ENCODE assay signal across 8 cellular contexts in genomic region chr2:176270100-176270750, GRCh38. TPM values are rescaled to one million over a fixed set of nuclear protein-coding genes. Genes with fewer than 3 reads are reported as not detected.
A peak's percentile ranks its signal among the peaks of the same experiment; 100 is the strongest.
DNase-seq lines count a peak whose midpoint lies in the region; ATAC-seq and TF ChIP-seq lines count a peak whose summit lies in the region.

No MANE protein-coding gene starts in this region.

- no peak for TF ChIP-seq CTCF in adrenal gland (IDR thresholded peaks at IDR 0.05)
- TF ChIP-seq CTCF in liver (IDR thresholded peaks at IDR 0.05; ENCODE audit: low read depth, low read length, missing input control) = no peak
- no peak for TF ChIP-seq CTCF in upper lobe of left lung (IDR thresholded peaks at IDR 0.05)

- H3K27ac ChIP-seq in adrenal gland = peak overlapping the region in 1 of 5 donors; percentile 90
- H3K27ac ChIP-seq in liver (ENCODE audit: low read depth in 1 of 2, low read length in 2 of 2) = no peak overlapping the region
- peak overlapping the region in 2 of 4 donors; percentile 88 to 89 for H3K27ac ChIP-seq in upper lobe of left lung

- H3K4me1 ChIP-seq in adrenal gland (replicated peaks in 1 of 2) = peaks cover 4 to 28% of the 10 kb centered on the region in 2 donors
- H3K4me1 ChIP-seq in liver (ENCODE audit: control insufficient read depth in 4 of 4, insufficient read depth in 4 of 4, low read length in 3 of 4) = peaks cover 0 to 9% (median 3%) of the 10 kb centered on the region in 4 donors
- peaks cover 6 to 11% (median 8%) of the 10 kb centered on the region in 4 donors for H3K4me1 ChIP-seq in upper lobe of left lung

- peaks cover 48% of the 10 kb centered on the region for H3K4me1 Mint-ChIP-seq in activated naive CD4-positive, alpha-beta T cell treated with anti-CD3 and anti-CD28 coated beads, Interleukin-2, amount 50 U/mL, for 24 hours

- peaks cover 4% of the 10 kb centered on the region for H3K36me3 Mint-ChIP-seq in activated naive CD4-positive, alpha-beta T cell treated with anti-CD3 and anti-CD28 coated beads, Interleukin-2, amount 50 U/mL, for 24 hours

- H3K27me3 Mint-ChIP-seq in activated naive CD4-positive, alpha-beta T cell treated with anti-CD3 and anti-CD28 coated beads, Interleukin-2, amount 50 U/mL, for 24 hours = no peaks in the 10 kb centered on the region

- H3K36me3 ChIP-seq in adrenal gland (replicated peaks in 1 of 2) (no peaks in the 10 kb centered on the region), liver (ENCODE audit: control insufficient read depth in 4 of 4, insufficient read depth in 3 of 4, low read depth in 1 of 4, low read length in 3 of 4) (peaks cover 0 to 2% (median 0%) of the 10 kb centered on the region in 4 donors), upper lobe of left lung (no peaks in the 10 kb centered on the region)

- H3K9me3 ChIP-seq in adrenal gland (replicated peaks in 1 of 3) (no peaks in the 10 kb centered on the region), liver (ENCODE audit: control insufficient read depth in 4 of 4, low read length in 3 of 4) (no peaks in the 10 kb centered on the region), upper lobe of left lung (no peaks in the 10 kb centered on the region)

- intact Hi-C loops in adrenal gland (cut with DNase I) = no loop called here

- DNase-seq in activated naive CD4-positive, alpha-beta T cell (lab: John Stamatoyannopoulos, UW) = no peak
- DNase-seq in adrenal gland (no peak), upper lobe of left lung (peak in 1 of 2 donors; percentile 54), NCI-H82 (lab: John Stamatoyannopoulos, UW) (no peak), iPS-NIHi7 (ENCODE audit: extremely low spot score) (no peak), GM19240 (ENCODE audit: insufficient read length, low spot score) (no peak)

- H3K9me3 Mint-ChIP-seq in activated naive CD4-positive, alpha-beta T cell treated with anti-CD3 and anti-CD28 coated beads, Interleukin-2, amount 50 U/mL, for 24 hours = no peaks in the 10 kb centered on the region

- H3K9ac ChIP-seq in liver (ENCODE audit: low read depth in 1 of 2, low read length in 2 of 2) = peak overlapping the region; percentile 34 to 77

- peak overlapping the region; percentile 97 for H3K4me3 Mint-ChIP-seq in activated naive CD4-positive, alpha-beta T cell treated with anti-CD3 and anti-CD28 coated beads, Interleukin-2, amount 50 U/mL, for 24 hours

- no peak for ATAC-seq in upper lobe of left lung (ENCODE audit: low FRiP score in 2 of 2)

- peak overlapping the region; percentile 26 for H3K27ac Mint-ChIP-seq in activated naive CD4-positive, alpha-beta T cell treated with anti-CD3 and anti-CD28 coated beads, Interleukin-2, amount 50 U/mL, for 24 hours

- TF ChIP-seq RAD21 in liver (IDR thresholded peaks at IDR 0.05) = no peak

- no peak for TF ChIP-seq EP300 in upper lobe of left lung (IDR thresholded peaks at IDR 0.05)

- 44 to 54% (median 49%) methylated on average over 18 of the region's 18 CpGs for WGBS in adrenal gland, 4 donors
- WGBS in liver = 53% methylated on average over 18 of the region's 18 CpGs
- WGBS in upper lobe of left lung, 2 donors = 54 to 55% methylated on average over 18 of the region's 18 CpGs

- H3K4me3 ChIP-seq in adrenal gland (peak overlapping the region; percentile 72 to 95 (median 92)), liver (ENCODE audit: low read depth in 1 of 3, low read length in 3 of 3) (peak overlapping the region; percentile 84 to 99 (median 91)), upper lobe of left lung (peak overlapping the region; percentile 60 to 93 (median 72))

- H3K27me3 ChIP-seq in adrenal gland (no peaks in the 10 kb centered on the region), liver (ENCODE audit: control insufficient read depth in 4 of 4, insufficient read depth in 4 of 4, low read length in 3 of 4) (no peaks in the 10 kb centered on the region), upper lobe of left lung (no peaks in the 10 kb centered on the region)

- no peak for TF ChIP-seq POLR2A in adrenal gland (IDR thresholded peaks at IDR 0.05)
- no peak for TF ChIP-seq POLR2A in upper lobe of left lung (IDR thresholded peaks at IDR 0.05)

TF ChIP-seq in liver, 16 proteins besides CTCF, POLR2A, EP300 and RAD21:
- TF ChIP-seq JUND (IDR thresholded peaks at IDR 0.05) (no peak), SP1 (IDR thresholded peaks at IDR 0.05) (no peak), YY1 (IDR thresholded peaks at IDR 0.05) (no peak), GABPA (IDR thresholded peaks at IDR 0.05 in 1 of 2, conservative IDR thresholded peaks at IDR 0.05 in 1 of 2) (no peak), TAF1 (conservative IDR thresholded peaks at IDR 0.05) (no peak), NR2F2 (IDR thresholded peaks at IDR 0.05) (no peak)

RNA-seq across cellular contexts. Expression of gene MTX2, which starts 1.0 kb away (rescaled TPM):
- total RNA-seq in adrenal gland = 10 to 100 TPM; 21.2 to 56.3 (median 31.6) TPM
- 10 to 100 TPM; 41.6 to 79.4 (median 52.3) TPM for polyA plus RNA-seq in adrenal gland
- total RNA-seq in liver = 10 to 100 TPM; 11.8 to 12.1 TPM
- 10 to 100 TPM; 13.3 to 23.5 TPM for polyA plus RNA-seq in liver
- total RNA-seq in upper lobe of left lung = 10 to 100 TPM; 17.4 to 31.4 (median 20.7) TPM
